2 cellular contexts compared by ENCODE assay signal in the genomic region with DNA sequence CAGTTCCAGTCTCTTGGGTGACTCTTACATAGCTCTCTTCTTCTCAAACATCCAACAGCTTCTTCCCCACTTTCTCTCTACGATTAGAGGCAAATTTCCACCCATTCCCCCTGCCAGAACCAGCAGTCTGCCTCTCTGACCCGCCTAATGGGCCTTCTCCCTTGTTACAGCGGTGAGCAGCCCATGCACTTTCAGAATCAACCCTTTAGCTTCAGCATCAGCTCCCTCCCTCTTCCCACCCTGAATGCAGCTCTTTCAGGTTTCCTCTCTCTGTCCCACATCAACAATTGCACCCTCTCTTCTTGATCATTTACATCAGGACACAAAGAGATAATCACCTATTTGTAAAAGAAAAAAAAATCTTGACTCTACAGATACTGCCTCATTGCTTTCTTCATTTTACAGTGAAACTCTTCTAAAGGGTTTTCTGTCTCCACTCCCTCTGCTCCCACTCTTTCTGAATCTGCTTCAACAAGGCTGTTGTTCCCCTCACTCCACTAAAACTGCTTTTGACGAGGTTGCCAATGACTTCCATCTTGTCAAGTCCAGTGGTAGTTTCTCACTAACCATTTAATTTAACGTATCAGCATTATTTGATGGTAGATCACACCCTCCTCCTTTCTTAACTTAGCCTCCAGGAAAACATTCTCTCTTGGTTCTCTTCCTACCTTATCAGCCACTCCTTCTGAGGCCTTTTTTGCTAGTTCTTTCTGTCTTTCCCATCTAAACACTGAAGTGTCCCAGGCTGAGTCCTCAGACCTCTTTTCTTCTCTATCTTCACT.
TF ChIP-seq lines count a peak whose summit lies in the region.

No MANE protein-coding gene starts in this region.

TF ChIP-seq in A549, 52 proteins besides CTCF, POLR2A, EP300 and RAD21:
- TF ChIP-seq MAFK (IDR thresholded peaks at IDR 0.05; ENCODE audit: partially characterized antibody), result peak; percentile 72
- TF ChIP-seq BCL3 (IDR thresholded peaks at IDR 0.05), result no peak

TF ChIP-seq in H1, 55 proteins besides CTCF, POLR2A, EP300 and RAD21:
- TF ChIP-seq NRF1 (IDR thresholded peaks at IDR 0.05; ENCODE audit: low read depth, low read length) (no peak), SRF (IDR thresholded peaks at IDR 0.05; ENCODE audit: low read depth, low read length) (no peak), SIN3A (conservative IDR thresholded peaks at IDR 0.05 in 1 of 2, IDR thresholded peaks at IDR 0.05 in 1 of 2; ENCODE audit: low read depth in 1 of 2, low read length in 2 of 2) (no peak), RXRA (IDR thresholded peaks at IDR 0.05; ENCODE audit: insufficient read depth, low read depth, low read length) (no peak), BRCA1 (IDR thresholded peaks at IDR 0.05; ENCODE audit: low read depth, low read length) (no peak), KDM1A (IDR thresholded peaks at IDR 0.05; ENCODE audit: borderline replicate concordance, low read length) (no peak), NANOG (IDR thresholded peaks at IDR 0.05; ENCODE audit: insufficient read depth, low read depth, low read length, poor library complexity, severe bottlenecking) (no peak), CBX5 (IDR thresholded peaks at IDR 0.05; ENCODE audit: low read depth, low read length) (no peak)
TF ChIP-seq in H1: peak in this region for 0.
